In the genomic region with DNA sequence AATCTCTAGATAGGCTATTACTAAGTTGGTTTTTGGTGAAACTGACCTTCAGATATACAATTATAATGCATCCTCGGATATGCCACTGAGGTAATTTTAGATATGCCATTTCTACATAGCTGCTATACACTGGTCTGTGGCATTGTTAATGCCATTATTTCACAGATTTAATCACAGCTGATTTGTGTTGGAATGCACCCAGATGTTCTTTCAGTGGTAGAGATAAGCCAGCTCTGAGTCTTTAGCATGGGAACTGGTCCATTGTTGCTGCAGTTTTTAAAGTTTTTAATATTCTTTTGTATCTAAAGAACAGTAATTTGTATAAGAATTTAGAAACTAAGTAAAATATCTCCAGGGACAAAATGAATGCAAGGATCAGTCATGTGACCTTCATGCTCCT, we compare ENCODE assay signal across 21 cellular contexts. TPM values are rescaled to one million over a fixed set of nuclear protein-coding genes. Genes with fewer than 3 reads are reported as not detected.
DNase-seq lines count a peak whose midpoint lies in the region; ATAC-seq, FAIRE-seq and TF ChIP-seq lines count a peak whose summit lies in the region.
"Had no signal": no experiment of that assay in that cellular context is flagged by ENCODE, and none has a peak within 500 bp of the region (broad histone marks: within the 10 kb centered on the region; RNA-seq: fewer than 3 reads in every experiment).

No MANE protein-coding gene starts in this region.

- H4K20me1 ChIP-seq in endothelial cell of umbilical vein (replicated peaks; ENCODE audit: control insufficient read depth, extremely low read depth, insufficient read depth, low read length) = no peaks in the 10 kb centered on the region

- BruUV-seq in endothelial cell of umbilical vein (replicated peaks; lab: Mats Ljungman, UMichigan) = no TSS peak

- POLR2A ChIA-PET in endothelial cell of umbilical vein (lab: Charles Lee) = no interaction called here

- H3K4me3 ChIP-seq in adipocyte (ENCODE audit: low read length) (no peak overlapping the region), endothelial cell of umbilical vein (replicated peaks in 1 of 3; ENCODE audit: insufficient read depth in 1 of 3, low read depth in 1 of 3, low read length in 3 of 3) (no peak overlapping the region), esophagus muscularis mucosa (no peak overlapping the region)
- H3K4me3 ChIP-seq: GM23338 had no signal

- peak; percentile 23 for FAIRE-seq in H54 (lab: Jason Lieb, UNC)
- FAIRE-seq in endothelial cell of umbilical vein (lab: Jason Lieb, UNC) = no peak
- FAIRE-seq: GM12892, GM18507, HepG2 had no signal

- H3K9ac ChIP-seq in adipocyte (ENCODE audit: low read length) (no peak overlapping the region), endothelial cell of umbilical vein (replicated peaks; ENCODE audit: extremely low read depth, insufficient read depth, low read length) (no peak overlapping the region)

- dilution Hi-C loops in endothelial cell of umbilical vein (cut with MboI; ENCODE audit: extremely low pct_ligation_motif_present, low sequenced_read_pairs) = no loop called here

- H3K4me1 ChIP-seq in adipocyte (ENCODE audit: control insufficient read depth, insufficient read depth, low read length) (peaks cover 16% of the 10 kb centered on the region), endothelial cell of umbilical vein (ENCODE audit: control insufficient read depth, extremely low read depth, insufficient read depth, low read length) (no peaks in the 10 kb centered on the region), esophagus muscularis mucosa (peaks cover 7 to 52% (median 43%) of the 10 kb centered on the region in 4 donors)
- H3K4me1 ChIP-seq: BE2C had no signal

- H3K36me3 ChIP-seq in adipocyte (ENCODE audit: control insufficient read depth, insufficient read depth, low read length, severe bottlenecking) (peaks cover 3% of the 10 kb centered on the region), endothelial cell of umbilical vein (ENCODE audit: control insufficient read depth in 2 of 2, extremely low read depth in 1 of 2, insufficient read depth in 2 of 2, low read length in 2 of 2) (no peaks in the 10 kb centered on the region), esophagus muscularis mucosa (peaks cover 0 to 10% (median 5%) of the 10 kb centered on the region in 4 donors)

- H3K27me3 ChIP-seq in adipocyte (replicated peaks; ENCODE audit: control insufficient read depth, insufficient read depth, low read length) = no peaks in the 10 kb centered on the region
- H3K27me3 ChIP-seq in endothelial cell of umbilical vein (ENCODE audit: control insufficient read depth in 2 of 2, insufficient read depth in 2 of 2, low read length in 2 of 2) = no peaks in the 10 kb centered on the region
- no peaks in the 10 kb centered on the region for H3K27me3 ChIP-seq in esophagus muscularis mucosa
- H3K27me3 ChIP-seq: BE2C had no signal

- TF ChIP-seq EP300 in esophagus muscularis mucosa (IDR thresholded peaks at IDR 0.05) = no peak

- no peak for ATAC-seq in stimulated activated naive CD8-positive, alpha-beta T cell treated with anti-CD3 and anti-CD28 coated beads, Interleukin-15, Interleukin-2, amounts not matched to agents 100 U/mL and 50 U/mL, for 24 hours
- ATAC-seq in GM21723 (IDR thresholded peaks at IDR 0.05; ENCODE audit: unreplicated experiment) = no peak
- ATAC-seq: GM23338, HepG2 had no signal

- intact Hi-C loops in endothelial cell of umbilical vein (cut with micrococcal nuclease) = no loop called here
- intact Hi-C loops in esophagus muscularis mucosa (cut with DNase I) = no loop called here

- H3K27ac ChIP-seq in endothelial cell of umbilical vein (ENCODE audit: insufficient read depth, low read depth, low read length) (no peak overlapping the region), esophagus muscularis mucosa (replicated peaks in 1 of 4) (no peak overlapping the region)

- H3K9me3 ChIP-seq in adipocyte (ENCODE audit: control insufficient read depth, low read length) = no peaks in the 10 kb centered on the region
- no peaks in the 10 kb centered on the region for H3K9me3 ChIP-seq in endothelial cell of umbilical vein (replicated peaks; ENCODE audit: control insufficient read depth, insufficient read depth, low read length)
- no peaks in the 10 kb centered on the region for H3K9me3 ChIP-seq in esophagus muscularis mucosa
- H3K9me3 ChIP-seq: BE2C had no signal

- 88% methylated on average over 1 of the region's 1 CpG for WGBS in esophagus muscularis mucosa

- TF ChIP-seq CTCF in endothelial cell of umbilical vein (IDR thresholded peaks at IDR 0.05; ENCODE audit: extremely low read depth in 1 of 2, insufficient read depth in 1 of 2, low read depth in 1 of 2, low read length in 2 of 2) = no peak
- no peak for TF ChIP-seq CTCF in esophagus muscularis mucosa (IDR thresholded peaks at IDR 0.05)

- no peak for DNase-seq in H54 (ENCODE audit: insufficient read length, low spot score)
- peak; percentile 48 for DNase-seq in NCI-H82 (lab: John Stamatoyannopoulos, UW)
- DNase-seq in adipocyte (ENCODE audit: low read depth) = peak; percentile 11
- peak; percentile 8 for DNase-seq in endothelial cell of umbilical vein (ENCODE audit: low read depth, low spot score)
- no peak for DNase-seq in stimulated activated naive CD8-positive, alpha-beta T cell treated with anti-CD3 and anti-CD28 coated beads, Interleukin-15, Interleukin-2, amounts not matched to agents 100 U/mL and 50 U/mL, for 24 hours
- no peak for DNase-seq in NCI-H345 treated with DMSO at 0.1 percent for 48 hours (lab: John Stamatoyannopoulos, UW; ENCODE audit: unreplicated experiment)
- no peak for DNase-seq in esophagus muscularis mucosa (ENCODE audit: extremely low spot score)
- DNase-seq: ACHN; BE2C; C1 segment of cervical spinal cord; CD4-positive, CD25-positive, alpha-beta regulatory T cell; CD8-positive, alpha-beta memory T cell; COR-L47; DMS 273 treated with DMSO at 0.1 percent for 48 hours; GDM1; H7 had no signal

- H3K4me2 ChIP-seq in endothelial cell of umbilical vein (ENCODE audit: insufficient read depth, low read length) = no peak overlapping the region
- H3K4me2 ChIP-seq: GM23338 had no signal

- no peaks in the 10 kb centered on the region for H3K79me2 ChIP-seq in endothelial cell of umbilical vein (ENCODE audit: control insufficient read depth, insufficient read depth, low read length)

- H2AFZ ChIP-seq in endothelial cell of umbilical vein (ENCODE audit: low read depth, low read length) = no peak overlapping the region
- H2AFZ ChIP-seq: GM23338 had no signal

- no peaks in the 10 kb centered on the region for H3K9me1 ChIP-seq in endothelial cell of umbilical vein (replicated peaks; ENCODE audit: control insufficient read depth, extremely low read depth, insufficient read depth, low read length)

- no peak for TF ChIP-seq POLR2A in H54 (IDR thresholded peaks at IDR 0.05; ENCODE audit: low read depth, low read length)
- TF ChIP-seq POLR2A in endothelial cell of umbilical vein (IDR thresholded peaks at IDR 0.05; ENCODE audit: low read depth, low read length) = no peak
- TF ChIP-seq POLR2A in esophagus muscularis mucosa (IDR thresholded peaks at IDR 0.05; ENCODE audit: low read depth) = no peak

- CTCF ChIA-PET in endothelial cell of umbilical vein (lab: Charles Lee) = interaction anchor here (1.0 to 1.1 kb wide), 3 partner anchors 15 to 76 kb away, joined by 3 read pairs; no protein-coding TSS in a partner anchor

TF ChIP-seq in endothelial cell of umbilical vein, 7 proteins besides CTCF, POLR2A, EP300 and RAD21:
- no peak for TF ChIP-seq JUN (IDR thresholded peaks at IDR 0.05; ENCODE audit: borderline replicate concordance, insufficient read depth, insufficient read length, low read depth)
- TF ChIP-seq, protein P1, sequence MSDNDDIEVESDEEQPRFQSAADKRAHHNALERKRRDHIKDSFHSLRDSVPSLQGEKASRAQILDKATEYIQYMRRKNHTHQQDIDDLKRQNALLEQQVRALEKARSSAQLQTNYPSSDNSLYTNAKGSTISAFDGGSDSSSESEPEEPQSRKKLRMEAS (IDR thresholded peaks at IDR 0.05; ENCODE audit: insufficient read depth, insufficient read length) = no peak
- no peak for TF ChIP-seq MYC (IDR thresholded peaks at IDR 0.05; ENCODE audit: low read depth, low read length)
- TF ChIP-seq FOS (IDR thresholded peaks at IDR 0.05; ENCODE audit: borderline replicate concordance, insufficient read depth, low read length) = no peak
- TF ChIP-seq POLR2AphosphoS5 (IDR thresholded peaks at IDR 0.05; ENCODE audit: insufficient read depth, low read depth, low read length) = no peak
- no peak for TF ChIP-seq EZH2 (IDR thresholded peaks at IDR 0.05; ENCODE audit: borderline replicate concordance, low read depth, low read length, severe bottlenecking)
- TF ChIP-seq GATA2 (IDR thresholded peaks at IDR 0.05; ENCODE audit: insufficient read depth, insufficient read length, low read depth, low read length) = no peak
TF ChIP-seq in endothelial cell of umbilical vein: peak in this region for 0.

RNA-seq across cellular contexts. Expression of a gene that starts 6.8 kb away (rescaled TPM):
- total RNA-seq in endothelial cell of umbilical vein (26.9 and 30.3 TPM in 2 replicates), esophagus muscularis mucosa (10 to 100 TPM; 48.1 to 70.6 (median 56.9) TPM)
- polyA plus RNA-seq in endothelial cell of umbilical vein = 5.4 and 6.5 TPM in 2 replicates
- polyA plus RNA-seq in endothelial cell of umbilical vein (2011; cell fraction: cytosol; rRNA removed) = 8.2 TPM in 2 replicates
- polyA plus RNA-seq in endothelial cell of umbilical vein (2011; cell fraction: nucleus; rRNA removed) = 3.2 and 4.6 TPM in 2 replicates
- 12.9 and 14.6 TPM in 2 replicates for polyA plus RNA-seq in endothelial cell of umbilical vein (2012)
- polyA minus RNA-seq in endothelial cell of umbilical vein = 15.8 and 18.1 TPM in 2 replicates
- 3.6 TPM for polyA minus RNA-seq in endothelial cell of umbilical vein (2011; cell fraction: cytosol; rRNA and poly(A)+ RNA removed)
- 5.3 and 7.7 TPM in 2 replicates for polyA minus RNA-seq in endothelial cell of umbilical vein (2011; cell fraction: nucleus; rRNA and poly(A)+ RNA removed)

Comparison
In these comparisons a context has a peak if more than half of its experiments do, and no peak if none do; other contexts are left out.
1. DNase-seq: peak in NCI-H82 (single experiment), adipocyte (single experiment) and endothelial cell of umbilical vein (single experiment); none in H54 (single experiment), stimulated activated naive CD8-positive, alpha-beta T cell treated with anti-CD3 and anti-CD28 coated beads, Interleukin-15, Interleukin-2, amounts not matched to agents 100 U/mL and 50 U/mL, for 24 hours (single experiment), NCI-H345 treated with DMSO at 0.1 percent for 48 hours (single experiment) and esophagus muscularis mucosa (single experiment).